Comparison of ENCODE assay signal across 8 cellular contexts in genomic region chr17:81928497-81929252, GRCh38. TPM values are rescaled to one million over a fixed set of nuclear protein-coding genes. Genes with fewer than 3 reads are reported as not detected.
A peak's percentile ranks its signal among the peaks of the same experiment; 100 is the strongest.
DNase-seq lines count a peak whose midpoint lies in the region; ATAC-seq lines count a peak whose summit lies in the region.

No MANE protein-coding gene starts in this region.

- POLR2A ChIA-PET in activated CD4-positive, alpha-beta memory T cell treated with anti-CD3 and anti-CD28 coated beads, Interleukin-2, amount 10 ng/mL, durations not matched to agents 7 days and 5 days (lab: Charles Lee), result interaction anchor here (1.3 to 7.6 kb wide), 7 partner anchors 9 to 226 kb away, joined by 5 to 62 read pairs (median 12); partner anchors contain the start of genes ARHGDIA, MCRIP1, MRPL12 and PYCR1

- peaks cover 30% of the 10 kb centered on the region for H3K4me1 Mint-ChIP-seq in activated CD4-positive, alpha-beta memory T cell treated with anti-CD3 and anti-CD28 coated beads, Interleukin-2, amount 10 ng/mL, durations not matched to agents 7 days and 5 days

- H3K4me1 ChIP-seq in thymus (ENCODE audit: control insufficient read depth, insufficient read depth, low read length), result peaks cover 31% of the 10 kb centered on the region

- H3K27ac Mint-ChIP-seq in activated CD4-positive, alpha-beta memory T cell treated with anti-CD3 and anti-CD28 coated beads, Interleukin-2, amount 10 ng/mL, durations not matched to agents 7 days and 5 days, result no peak overlapping the region

- peaks cover 4% of the 10 kb centered on the region for H3K27me3 Mint-ChIP-seq in activated CD4-positive, alpha-beta memory T cell treated with anti-CD3 and anti-CD28 coated beads, Interleukin-2, amount 10 ng/mL, durations not matched to agents 7 days and 5 days

- H3K36me3 ChIP-seq in thymus (ENCODE audit: control insufficient read depth, insufficient read depth), result no peaks in the 10 kb centered on the region

- WGBS in thymus, result 22% methylated on average over 47 of the region's 47 CpGs

- H3K4me3 ChIP-seq in iPS-18c (ENCODE audit: insufficient read depth, low read depth, low read length) (peak overlapping the region; percentile 73), thymus (ENCODE audit: low read length) (peak overlapping the region; percentile 92)

- H3K9me3 Mint-ChIP-seq in activated CD4-positive, alpha-beta memory T cell treated with anti-CD3 and anti-CD28 coated beads, Interleukin-2, amount 10 ng/mL, durations not matched to agents 7 days and 5 days, result no peaks in the 10 kb centered on the region

- ATAC-seq in GM19455 (IDR thresholded peaks at IDR 0.05; ENCODE audit: unreplicated experiment) (no peak), HG02970 (IDR thresholded peaks at IDR 0.05; ENCODE audit: low FRiP score, unreplicated experiment) (no peak), HG03108 (IDR thresholded peaks at IDR 0.05; ENCODE audit: unreplicated experiment) (no peak)

- peak; percentile 70 for DNase-seq in activated CD8-positive, alpha-beta memory T cell treated with anti-CD3 and anti-CD28 coated beads for 24 hours
- no peak for DNase-seq in activated CD8-positive, alpha-beta memory T cell treated with anti-CD3 and anti-CD28 coated beads, Interleukin-2, amount 50 U/mL, for 4 hours
- DNase-seq in activated CD4-positive, alpha-beta memory T cell treated with anti-CD3 and anti-CD28 coated beads, Interleukin-2, amount 10 ng/mL, durations not matched to agents 7 days and 5 days, result no peak

- no peaks in the 10 kb centered on the region for H3K9me3 ChIP-seq in iPS-18c (ENCODE audit: control insufficient read depth, insufficient read depth, low read length)
- H3K9me3 ChIP-seq in thymus (ENCODE audit: control insufficient read depth), result no peaks in the 10 kb centered on the region

- H3K36me3 Mint-ChIP-seq in activated CD4-positive, alpha-beta memory T cell treated with anti-CD3 and anti-CD28 coated beads, Interleukin-2, amount 10 ng/mL, durations not matched to agents 7 days and 5 days (ENCODE audit: low read depth), result peaks cover 6% of the 10 kb centered on the region

- CTCF ChIA-PET in activated CD4-positive, alpha-beta memory T cell treated with anti-CD3 and anti-CD28 coated beads, Interleukin-2, amount 10 ng/mL, durations not matched to agents 7 days and 5 days (lab: Charles Lee), result interaction anchor here (0.6 to 2.7 kb wide), 6 partner anchors 12 to 192 kb away, joined by 3 to 13 read pairs (median 4); no protein-coding TSS in a partner anchor

- peak overlapping the region; percentile 58 for H3K4me3 Mint-ChIP-seq in activated CD4-positive, alpha-beta memory T cell treated with anti-CD3 and anti-CD28 coated beads, Interleukin-2, amount 10 ng/mL, durations not matched to agents 7 days and 5 days

- no peak overlapping the region for H3K27ac ChIP-seq in thymus (ENCODE audit: low read depth)

- H3K27me3 ChIP-seq in thymus (ENCODE audit: control insufficient read depth, insufficient read depth), result peaks cover 20% of the 10 kb centered on the region

RNA-seq across cellular contexts. Expression of gene MAFG, which starts 1.1 kb away (rescaled TPM):
- total RNA-seq in activated CD4-positive, alpha-beta memory T cell treated with anti-CD3 and anti-CD28 coated beads, Interleukin-2, amount 10 ng/mL, durations not matched to agents 7 days and 5 days, result 10 to 100 TPM; 35.2 to 36.5 TPM
- 7.3 TPM for polyA plus RNA-seq in thymus

RNA-seq across cellular contexts. Expression of gene PYCR1, which starts 8.4 kb away (rescaled TPM):
- total RNA-seq in activated CD4-positive, alpha-beta memory T cell treated with anti-CD3 and anti-CD28 coated beads, Interleukin-2, amount 10 ng/mL, durations not matched to agents 7 days and 5 days, result 10 to 100 TPM; 25.8 to 34.7 TPM
- 2.9 TPM for polyA plus RNA-seq in thymus

RNA-seq across cellular contexts. Expression of gene SIRT7, which starts 10.7 kb away (rescaled TPM):
- 10 to 100 TPM; 55.8 to 58.4 TPM for total RNA-seq in activated CD4-positive, alpha-beta memory T cell treated with anti-CD3 and anti-CD28 coated beads, Interleukin-2, amount 10 ng/mL, durations not matched to agents 7 days and 5 days
- polyA plus RNA-seq in thymus, result 47.7 TPM

RNA-seq across cellular contexts. Expression of gene PCYT2, which starts 17.5 kb away (rescaled TPM):
- 10 to 100 TPM; 41.6 to 44.4 TPM for total RNA-seq in activated CD4-positive, alpha-beta memory T cell treated with anti-CD3 and anti-CD28 coated beads, Interleukin-2, amount 10 ng/mL, durations not matched to agents 7 days and 5 days
- 37.4 TPM for polyA plus RNA-seq in thymus

RNA-seq across cellular contexts. Expression of gene MYADML2, which starts 18.4 kb away (rescaled TPM):
- not detected for total RNA-seq in activated CD4-positive, alpha-beta memory T cell treated with anti-CD3 and anti-CD28 coated beads, Interleukin-2, amount 10 ng/mL, durations not matched to agents 7 days and 5 days
- polyA plus RNA-seq in thymus, result 0.07 TPM
